Comparison of ENCODE assay signal across 25 cellular contexts in genomic region chr14:34237098-34237497, GRCh38.
DNase-seq lines count a peak whose midpoint lies in the region; ATAC-seq, FAIRE-seq and TF ChIP-seq lines count a peak whose summit lies in the region.
"Had no signal": no experiment of that assay in that cellular context is flagged by ENCODE, and none has a peak within 500 bp of the region (broad histone marks: within the 10 kb centered on the region; RNA-seq: fewer than 3 reads in every experiment).

No MANE protein-coding gene starts in this region.

- H3K36me3 Mint-ChIP-seq in stimulated activated effector memory CD8-positive, alpha-beta T cell treated with anti-CD3 and anti-CD28 coated beads, Interleukin-12 subunit alpha, Interleukin-12 subunit beta, amount 100 ng/mL, for 72 hours = no peaks in the 10 kb centered on the region
- no peaks in the 10 kb centered on the region for H3K36me3 Mint-ChIP-seq in activated naive CD4-positive, alpha-beta T cell treated with anti-CD3 and anti-CD28 coated beads, Interleukin-2, amount 10 ng/mL, durations not matched to agents 7 days and 5 days
- H3K36me3 Mint-ChIP-seq: CD14-positive monocyte, immature natural killer cell had no signal

- no peak for ATAC-seq in A549
- no peak for ATAC-seq in stimulated activated effector memory CD8-positive, alpha-beta T cell treated with anti-CD3 and anti-CD28 coated beads, Interleukin-12 subunit alpha, Interleukin-12 subunit beta, amount 100 ng/mL, for 72 hours
- ATAC-seq: T-helper 17 cell had no signal

- peak overlapping the region; percentile 25; the same call in 2 of the 3 replicates for H3K4me2 ChIP-seq in A549

- no peaks in the 10 kb centered on the region for H3K9me3 Mint-ChIP-seq in stimulated activated effector memory CD8-positive, alpha-beta T cell treated with anti-CD3 and anti-CD28 coated beads, Interleukin-12 subunit alpha, Interleukin-12 subunit beta, amount 100 ng/mL, for 72 hours
- H3K9me3 Mint-ChIP-seq in activated naive CD4-positive, alpha-beta T cell treated with anti-CD3 and anti-CD28 coated beads, Interleukin-2, amount 10 ng/mL, durations not matched to agents 7 days and 5 days = no peaks in the 10 kb centered on the region
- H3K9me3 Mint-ChIP-seq: central memory CD8-positive, alpha-beta T cell had no signal

- TF ChIP-seq RAD21 in A549 (conservative IDR thresholded peaks at IDR 0.05 in 1 of 2, IDR thresholded peaks at IDR 0.05 in 1 of 2) = no peak

- no peak overlapping the region for H3K4me3 Mint-ChIP-seq in stimulated activated effector memory CD8-positive, alpha-beta T cell treated with anti-CD3 and anti-CD28 coated beads, Interleukin-12 subunit alpha, Interleukin-12 subunit beta, amount 100 ng/mL, for 72 hours
- H3K4me3 Mint-ChIP-seq in activated naive CD4-positive, alpha-beta T cell treated with anti-CD3 and anti-CD28 coated beads, Interleukin-2, amount 10 ng/mL, durations not matched to agents 7 days and 5 days = no peak overlapping the region
- H3K4me3 Mint-ChIP-seq: CD14-positive monocyte; central memory CD8-positive, alpha-beta T cell; immature natural killer cell; T-helper 17 cell had no signal

- H3K27me3 ChIP-seq in esophagus muscularis mucosa = no peaks in the 10 kb centered on the region
- H3K27me3 ChIP-seq: suprapubic skin, vagina had no signal

- 0% methylated on average over 1 of the region's 1 CpG for WGBS in A549 (ENCODE audit: missing lambda C conversion rate)
- WGBS in esophagus muscularis mucosa = 41% methylated on average over 1 of the region's 1 CpG

- intact Hi-C loops in esophagus muscularis mucosa (cut with DNase I) = no loop called here

- H3K4me3 ChIP-seq in A549 (no peak overlapping the region), HEK293 (ENCODE audit: low read depth, low read length) (no peak overlapping the region), esophagus muscularis mucosa (no peak overlapping the region)
- H3K4me3 ChIP-seq: suprapubic skin, vagina had no signal

- FAIRE-seq in A549 (lab: Jason Lieb, UNC) = no peak

- H3K27ac ChIP-seq in A549 (no peak overlapping the region), HEK293 (ENCODE audit: extremely low read depth, low read depth, low read length) (no peak overlapping the region), esophagus muscularis mucosa (replicated peaks in 1 of 4) (peak overlapping the region; percentile 76 to 84 (median 82))
- H3K27ac ChIP-seq: neutrophil, suprapubic skin, vagina, WERI-Rb-1 had no signal

- no peaks in the 10 kb centered on the region for H3K4me1 Mint-ChIP-seq in stimulated activated effector memory CD8-positive, alpha-beta T cell treated with anti-CD3 and anti-CD28 coated beads, Interleukin-12 subunit alpha, Interleukin-12 subunit beta, amount 100 ng/mL, for 72 hours
- no peaks in the 10 kb centered on the region for H3K4me1 Mint-ChIP-seq in activated naive CD4-positive, alpha-beta T cell treated with anti-CD3 and anti-CD28 coated beads, Interleukin-2, amount 10 ng/mL, durations not matched to agents 7 days and 5 days
- H3K4me1 Mint-ChIP-seq: CD14-positive monocyte; central memory CD8-positive, alpha-beta T cell; immature natural killer cell; T-helper 17 cell had no signal

- no peaks in the 10 kb centered on the region for H3K9me3 ChIP-seq in A549
- H3K9me3 ChIP-seq in HEK293 (ENCODE audit: control insufficient read depth, insufficient read depth, low read depth, low read length) = no peaks in the 10 kb centered on the region
- no peaks in the 10 kb centered on the region for H3K9me3 ChIP-seq in esophagus muscularis mucosa
- H3K9me3 ChIP-seq: neutrophil, suprapubic skin, vagina had no signal

- no peak for TF ChIP-seq EP300 in A549 (IDR thresholded peaks at IDR 0.05)
- no peak for TF ChIP-seq EP300 in esophagus muscularis mucosa (IDR thresholded peaks at IDR 0.05)

- H3K27ac Mint-ChIP-seq in stimulated activated effector memory CD8-positive, alpha-beta T cell treated with anti-CD3 and anti-CD28 coated beads, Interleukin-12 subunit alpha, Interleukin-12 subunit beta, amount 100 ng/mL, for 72 hours = no peak overlapping the region
- no peak overlapping the region for H3K27ac Mint-ChIP-seq in activated naive CD4-positive, alpha-beta T cell treated with anti-CD3 and anti-CD28 coated beads, Interleukin-2, amount 10 ng/mL, durations not matched to agents 7 days and 5 days
- H3K27ac Mint-ChIP-seq: CD14-positive monocyte, immature natural killer cell, T-helper 17 cell had no signal

- H3K36me3 ChIP-seq in HEK293 (ENCODE audit: control insufficient read depth in 2 of 2, insufficient read depth in 1 of 2, low read length in 2 of 2) (no peaks in the 10 kb centered on the region), esophagus muscularis mucosa (no peaks in the 10 kb centered on the region)
- H3K36me3 ChIP-seq: neutrophil, suprapubic skin, vagina, WERI-Rb-1 had no signal

- DNase-seq in A549 (ENCODE audit: low read depth in 1 of 2, low spot score in 1 of 2) = peak in 1 of 2 experiments; percentile 33
- peak; percentile 77 for DNase-seq in NCI-H774 (lab: John Stamatoyannopoulos, UW)
- DNase-seq in esophagus muscularis mucosa (ENCODE audit: extremely low spot score) = no peak
- DNase-seq in stimulated activated effector memory CD8-positive, alpha-beta T cell treated with anti-CD3 and anti-CD28 coated beads, Interleukin-12 subunit alpha, Interleukin-12 subunit beta, amount 100 ng/mL, for 72 hours (ENCODE audit: low spot score in 2 of 2) = no peak
- DNase-seq in SK-N-DZ (ENCODE audit: low spot score) = no peak
- no peak for DNase-seq in activated naive CD4-positive, alpha-beta T cell treated with anti-CD3 and anti-CD28 coated beads, Interleukin-2, amount 10 ng/mL, durations not matched to agents 7 days and 5 days
- no peak for DNase-seq in hypothalamus (lab: John Stamatoyannopoulos, UW)
- DNase-seq: activated CD8-positive, alpha-beta memory T cell treated with anti-CD3 and anti-CD28 coated beads, Interleukin-2, amount 50 U/mL, for 48 hours; activated effector memory CD4-positive, alpha-beta T cell treated with anti-CD3 and anti-CD28 coated beads, Interleukin-2, amount 50 U/mL, for 16 hours; amniotic stem cell; DND-41; effector CD8-positive, alpha-beta T cell; head of caudate nucleus; immature natural killer cell; NCI-H1105 treated with DMSO at 0.1 percent for 48 hours; retina; SHP77 treated with DMSO at 0.1 percent for 48 hours; T-helper 17 cell; WERI-Rb-1 had no signal

- H3K4me1 ChIP-seq in A549 (peaks cover 14% of the 10 kb centered on the region; the same call in 2 of the 3 replicates), HEK293 (ENCODE audit: control insufficient read depth, insufficient read depth, low read length) (peaks cover 5% of the 10 kb centered on the region), esophagus muscularis mucosa (peaks cover 26 to 69% (median 67%) of the 10 kb centered on the region in 4 donors)
- H3K4me1 ChIP-seq: suprapubic skin, vagina had no signal

- POLR2A ChIA-PET in A549 (lab: Yijun Ruan, JAX) (no interaction called here), HEK293 (lab: Yijun Ruan, JAX) (no interaction called here)

- no peak for TF ChIP-seq POLR2A in A549 (IDR thresholded peaks at IDR 0.05; ENCODE audit: low read length)
- TF ChIP-seq POLR2A in esophagus muscularis mucosa (IDR thresholded peaks at IDR 0.05; ENCODE audit: low read depth) = no peak

- CTCF ChIA-PET in A549 (lab: Yijun Ruan, JAX) (interaction anchor here (1.8 to 4.5 kb wide), 3 partner anchors 8 to 444 kb away, joined by 5 to 24 read pairs (median 7); no protein-coding TSS in a partner anchor), HEK293 (lab: Yijun Ruan, JAX) (interaction anchor here (2.4 kb wide), 1 partner anchor 86 kb away, joined by 6 read pairs; no protein-coding TSS in a partner anchor)
- CTCF ChIA-PET in activated naive CD4-positive, alpha-beta T cell treated with anti-CD3 and anti-CD28 coated beads, Interleukin-2, amount 10 ng/mL, durations not matched to agents 7 days and 5 days (lab: Charles Lee) = no interaction called here

- TF ChIP-seq CTCF in A549 (IDR thresholded peaks at IDR 0.05) (no peak), HEK293 (tag by site-specific recombination; IDR thresholded peaks at IDR 0.05) (no peak), esophagus muscularis mucosa (IDR thresholded peaks at IDR 0.05) (no peak)

- peaks cover 22% of the 10 kb centered on the region for H3K27me3 Mint-ChIP-seq in activated naive CD4-positive, alpha-beta T cell treated with anti-CD3 and anti-CD28 coated beads, Interleukin-2, amount 10 ng/mL, durations not matched to agents 7 days and 5 days

TF ChIP-seq in A549, 52 proteins besides CTCF, POLR2A, EP300 and RAD21:
- no peak for TF ChIP-seq CHD4 (IDR thresholded peaks at IDR 0.05; ENCODE audit: borderline replicate concordance)
- peak; percentile 44 for TF ChIP-seq MAFK (IDR thresholded peaks at IDR 0.05; ENCODE audit: partially characterized antibody)

TF ChIP-seq in HEK293, 187 proteins besides CTCF, POLR2A, EP300 and RAD21 (continues in another document):
- TF ChIP-seq, protein P1, sequence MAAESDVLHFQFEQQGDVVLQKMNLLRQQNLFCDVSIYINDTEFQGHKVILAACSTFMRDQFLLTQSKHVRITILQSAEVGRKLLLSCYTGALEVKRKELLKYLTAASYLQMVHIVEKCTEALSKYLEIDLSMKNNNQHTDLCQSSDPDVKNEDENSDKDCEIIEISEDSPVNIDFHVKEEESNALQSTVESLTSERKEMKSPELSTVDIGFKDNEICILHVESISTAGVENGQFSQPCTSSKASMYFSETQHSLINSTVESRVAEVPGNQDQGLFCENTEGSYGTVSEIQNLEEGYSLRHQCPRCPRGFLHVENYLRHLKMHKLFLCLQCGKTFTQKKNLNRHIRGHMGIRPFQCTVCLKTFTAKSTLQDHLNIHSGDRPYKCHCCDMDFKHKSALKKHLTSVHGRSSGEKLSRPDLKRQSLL (tag by site-specific recombination; IDR thresholded peaks at IDR 0.05) = no peak
- no peak for TF ChIP-seq ZNF114 (tag by site-specific recombination; IDR thresholded peaks at IDR 0.05)
- TF ChIP-seq ZBTB20 (tag by site-specific recombination; IDR thresholded peaks at IDR 0.05) = 0 out of 2 replicates have a peak, but pooled peaks have one; percentile 3
- no peak for TF ChIP-seq ZNF274 (IDR thresholded peaks at IDR 0.05; ENCODE audit: low read length)
- no peak for TF ChIP-seq ZNF274 (tag by site-specific recombination; IDR thresholded peaks at IDR 0.05; ENCODE audit: borderline replicate concordance)
- TF ChIP-seq SP2 (tag by site-specific recombination; IDR thresholded peaks at IDR 0.05) = no peak

Comparison
In these comparisons a context has a peak if more than half of its experiments do, and no peak if none do; other contexts are left out.
1. H3K27ac ChIP-seq: peak in esophagus muscularis mucosa (4 of 4); none in A549 (0 of 2) and HEK293 (single experiment).